Comparison of ENCODE assay signal across 1 cellular context in the genomic region with DNA sequence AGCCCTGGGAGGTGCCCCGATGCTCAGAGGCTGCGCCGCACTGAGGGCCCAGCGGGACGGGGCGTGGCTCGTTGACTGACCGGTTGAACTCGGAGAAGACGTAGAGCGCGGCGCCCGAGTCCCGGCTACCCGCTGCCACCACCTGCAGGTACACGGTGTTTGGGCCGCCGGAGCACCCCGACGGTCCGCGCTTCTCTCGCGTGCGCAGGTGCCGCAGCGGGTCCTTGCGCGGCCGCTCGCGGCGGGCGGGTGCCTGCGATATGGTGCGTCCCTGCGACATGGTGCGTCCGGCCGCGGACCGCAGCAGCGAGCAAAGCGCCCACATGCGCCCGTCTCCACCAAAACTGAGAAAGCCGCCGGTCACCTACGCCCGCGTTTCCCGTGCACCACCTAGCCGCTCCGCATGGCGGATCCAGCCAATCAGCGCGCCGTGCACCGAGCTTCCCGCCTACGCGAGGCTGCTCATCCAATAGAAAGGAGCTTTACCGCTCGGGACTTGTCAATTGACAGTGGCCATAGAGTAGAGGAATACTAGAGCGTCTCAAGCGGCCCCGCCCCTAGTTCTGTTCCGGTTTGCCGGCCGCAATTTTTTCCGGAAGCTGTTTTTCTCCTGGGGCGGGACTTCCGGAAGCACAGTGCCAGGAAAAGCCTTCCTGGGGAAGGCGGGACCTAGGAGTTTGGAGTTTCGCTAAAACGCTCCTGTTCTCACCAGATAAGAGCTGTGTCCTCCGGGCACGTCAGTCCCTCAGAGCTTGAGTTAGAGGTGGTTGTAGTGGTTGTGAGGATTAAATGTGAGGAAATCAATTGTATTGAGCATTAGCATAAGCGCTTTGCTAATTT.
A peak's percentile ranks its signal among the peaks of the same experiment; 100 is the strongest.
TF ChIP-seq lines count a peak whose summit lies in the region.

A gene with protein sequence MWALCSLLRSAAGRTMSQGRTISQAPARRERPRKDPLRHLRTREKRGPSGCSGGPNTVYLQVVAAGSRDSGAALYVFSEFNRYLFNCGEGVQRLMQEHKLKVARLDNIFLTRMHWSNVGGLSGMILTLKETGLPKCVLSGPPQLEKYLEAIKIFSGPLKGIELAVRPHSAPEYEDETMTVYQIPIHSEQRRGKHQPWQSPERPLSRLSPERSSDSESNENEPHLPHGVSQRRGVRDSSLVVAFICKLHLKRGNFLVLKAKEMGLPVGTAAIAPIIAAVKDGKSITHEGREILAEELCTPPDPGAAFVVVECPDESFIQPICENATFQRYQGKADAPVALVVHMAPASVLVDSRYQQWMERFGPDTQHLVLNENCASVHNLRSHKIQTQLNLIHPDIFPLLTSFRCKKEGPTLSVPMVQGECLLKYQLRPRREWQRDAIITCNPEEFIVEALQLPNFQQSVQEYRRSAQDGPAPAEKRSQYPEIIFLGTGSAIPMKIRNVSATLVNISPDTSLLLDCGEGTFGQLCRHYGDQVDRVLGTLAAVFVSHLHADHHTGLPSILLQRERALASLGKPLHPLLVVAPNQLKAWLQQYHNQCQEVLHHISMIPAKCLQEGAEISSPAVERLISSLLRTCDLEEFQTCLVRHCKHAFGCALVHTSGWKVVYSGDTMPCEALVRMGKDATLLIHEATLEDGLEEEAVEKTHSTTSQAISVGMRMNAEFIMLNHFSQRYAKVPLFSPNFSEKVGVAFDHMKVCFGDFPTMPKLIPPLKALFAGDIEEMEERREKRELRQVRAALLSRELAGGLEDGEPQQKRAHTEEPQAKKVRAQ (minus strand): TSS at position 405 of the 840 bp plus-strand sequence. CDS start 80 bp downstream, at position 325.

TF ChIP-seq in HepG2, 621 proteins besides CTCF, POLR2A, EP300 and RAD21 (continued from another document and continues in another):
- TF ChIP-seq, protein P1, sequence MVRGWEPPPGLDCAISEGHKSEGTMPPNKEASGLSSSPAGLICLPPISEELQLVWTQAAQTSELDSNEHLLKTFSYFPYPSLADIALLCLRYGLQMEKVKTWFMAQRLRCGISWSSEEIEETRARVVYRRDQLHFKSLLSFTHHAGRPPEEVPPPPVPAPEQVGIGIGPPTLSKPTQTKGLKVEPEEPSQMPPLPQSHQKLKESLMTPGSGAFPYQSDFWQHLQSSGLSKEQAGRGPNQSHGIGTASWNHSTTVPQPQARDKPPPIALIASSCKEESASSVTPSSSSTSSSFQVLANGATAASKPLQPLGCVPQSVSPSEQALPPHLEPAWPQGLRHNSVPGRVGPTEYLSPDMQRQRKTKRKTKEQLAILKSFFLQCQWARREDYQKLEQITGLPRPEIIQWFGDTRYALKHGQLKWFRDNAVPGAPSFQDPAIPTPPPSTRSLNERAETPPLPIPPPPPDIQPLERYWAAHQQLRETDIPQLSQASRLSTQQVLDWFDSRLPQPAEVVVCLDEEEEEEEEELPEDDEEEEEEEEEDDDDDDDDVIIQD (CRISPR knock-in tag; IDR thresholded peaks at IDR 0.05; ENCODE audit: low read depth), result no peak
- TF ChIP-seq, protein P2, sequence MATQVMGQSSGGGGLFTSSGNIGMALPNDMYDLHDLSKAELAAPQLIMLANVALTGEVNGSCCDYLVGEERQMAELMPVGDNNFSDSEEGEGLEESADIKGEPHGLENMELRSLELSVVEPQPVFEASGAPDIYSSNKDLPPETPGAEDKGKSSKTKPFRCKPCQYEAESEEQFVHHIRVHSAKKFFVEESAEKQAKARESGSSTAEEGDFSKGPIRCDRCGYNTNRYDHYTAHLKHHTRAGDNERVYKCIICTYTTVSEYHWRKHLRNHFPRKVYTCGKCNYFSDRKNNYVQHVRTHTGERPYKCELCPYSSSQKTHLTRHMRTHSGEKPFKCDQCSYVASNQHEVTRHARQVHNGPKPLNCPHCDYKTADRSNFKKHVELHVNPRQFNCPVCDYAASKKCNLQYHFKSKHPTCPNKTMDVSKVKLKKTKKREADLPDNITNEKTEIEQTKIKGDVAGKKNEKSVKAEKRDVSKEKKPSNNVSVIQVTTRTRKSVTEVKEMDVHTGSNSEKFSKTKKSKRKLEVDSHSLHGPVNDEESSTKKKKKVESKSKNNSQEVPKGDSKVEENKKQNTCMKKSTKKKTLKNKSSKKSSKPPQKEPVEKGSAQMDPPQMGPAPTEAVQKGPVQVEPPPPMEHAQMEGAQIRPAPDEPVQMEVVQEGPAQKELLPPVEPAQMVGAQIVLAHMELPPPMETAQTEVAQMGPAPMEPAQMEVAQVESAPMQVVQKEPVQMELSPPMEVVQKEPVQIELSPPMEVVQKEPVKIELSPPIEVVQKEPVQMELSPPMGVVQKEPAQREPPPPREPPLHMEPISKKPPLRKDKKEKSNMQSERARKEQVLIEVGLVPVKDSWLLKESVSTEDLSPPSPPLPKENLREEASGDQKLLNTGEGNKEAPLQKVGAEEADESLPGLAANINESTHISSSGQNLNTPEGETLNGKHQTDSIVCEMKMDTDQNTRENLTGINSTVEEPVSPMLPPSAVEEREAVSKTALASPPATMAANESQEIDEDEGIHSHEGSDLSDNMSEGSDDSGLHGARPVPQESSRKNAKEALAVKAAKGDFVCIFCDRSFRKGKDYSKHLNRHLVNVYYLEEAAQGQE (IDR thresholded peaks at IDR 0.05; ENCODE audit: borderline replicate concordance in 1 of 2, low read depth in 1 of 2, low read length in 2 of 2), result no peak; a peak in 1 of 4 replicates
- peak; percentile 58; the same call in 1 of the 2 replicates for TF ChIP-seq ZNF766 (CRISPR knock-in tag; IDR thresholded peaks at IDR 0.05; ENCODE audit: borderline replicate concordance)
- TF ChIP-seq ZNF451 (CRISPR knock-in tag; IDR thresholded peaks at IDR 0.05), result no peak
- 0 out of 2 replicates have a peak, but pooled peaks have one; percentile 19 for TF ChIP-seq ERF (CRISPR knock-in tag; IDR thresholded peaks at IDR 0.05)
- TF ChIP-seq, protein P3, sequence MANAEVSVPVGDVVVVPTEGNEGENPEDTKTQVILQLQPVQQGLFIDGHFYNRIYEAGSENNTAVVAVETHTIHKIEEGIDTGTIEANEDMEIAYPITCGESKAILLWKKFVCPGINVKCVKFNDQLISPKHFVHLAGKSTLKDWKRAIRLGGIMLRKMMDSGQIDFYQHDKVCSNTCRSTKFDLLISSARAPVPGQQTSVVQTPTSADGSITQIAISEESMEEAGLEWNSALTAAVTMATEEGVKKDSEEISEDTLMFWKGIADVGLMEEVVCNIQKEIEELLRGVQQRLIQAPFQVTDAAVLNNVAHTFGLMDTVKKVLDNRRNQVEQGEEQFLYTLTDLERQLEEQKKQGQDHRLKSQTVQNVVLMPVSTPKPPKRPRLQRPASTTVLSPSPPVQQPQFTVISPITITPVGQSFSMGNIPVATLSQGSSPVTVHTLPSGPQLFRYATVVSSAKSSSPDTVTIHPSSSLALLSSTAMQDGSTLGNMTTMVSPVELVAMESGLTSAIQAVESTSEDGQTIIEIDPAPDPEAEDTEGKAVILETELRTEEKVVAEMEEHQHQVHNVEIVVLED (CRISPR knock-in tag; IDR thresholded peaks at IDR 0.05; ENCODE audit: borderline replicate concordance), result peak; percentile 84
- TF ChIP-seq ZFP90 (CRISPR knock-in tag; IDR thresholded peaks at IDR 0.05; ENCODE audit: borderline replicate concordance), result no peak
- TF ChIP-seq PHF8 (CRISPR knock-in tag; IDR thresholded peaks at IDR 0.05), result peak; percentile 76
- TF ChIP-seq GFI1 (CRISPR knock-in tag; IDR thresholded peaks at IDR 0.05; ENCODE audit: borderline replicate concordance), result no peak
- TF ChIP-seq, protein P4, sequence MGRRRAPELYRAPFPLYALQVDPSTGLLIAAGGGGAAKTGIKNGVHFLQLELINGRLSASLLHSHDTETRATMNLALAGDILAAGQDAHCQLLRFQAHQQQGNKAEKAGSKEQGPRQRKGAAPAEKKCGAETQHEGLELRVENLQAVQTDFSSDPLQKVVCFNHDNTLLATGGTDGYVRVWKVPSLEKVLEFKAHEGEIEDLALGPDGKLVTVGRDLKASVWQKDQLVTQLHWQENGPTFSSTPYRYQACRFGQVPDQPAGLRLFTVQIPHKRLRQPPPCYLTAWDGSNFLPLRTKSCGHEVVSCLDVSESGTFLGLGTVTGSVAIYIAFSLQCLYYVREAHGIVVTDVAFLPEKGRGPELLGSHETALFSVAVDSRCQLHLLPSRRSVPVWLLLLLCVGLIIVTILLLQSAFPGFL (CRISPR knock-in tag; IDR thresholded peaks at IDR 0.05), result no peak
- TF ChIP-seq ZNF589 (CRISPR knock-in tag; conservative IDR thresholded peaks at IDR 0.05), result no peak
- TF ChIP-seq RXRB (CRISPR knock-in tag; IDR thresholded peaks at IDR 0.05; ENCODE audit: borderline replicate concordance), result no peak
- TF ChIP-seq DMAP1 (CRISPR knock-in tag; IDR thresholded peaks at IDR 0.05), result peak; percentile 60; the same call in 1 of the 2 replicates
- TF ChIP-seq HNF4G (IDR thresholded peaks at IDR 0.05; ENCODE audit: borderline replicate concordance, low read depth, low read length), result no peak
- TF ChIP-seq HNF4G (CRISPR knock-in tag; IDR thresholded peaks at IDR 0.05; ENCODE audit: borderline replicate concordance, low read depth), result no peak; the same call in 1 of the 2 replicates
- TF ChIP-seq GPN1 (CRISPR knock-in tag; IDR thresholded peaks at IDR 0.05; ENCODE audit: borderline replicate concordance), result no peak
- TF ChIP-seq ELF4 (CRISPR knock-in tag; IDR thresholded peaks at IDR 0.05; ENCODE audit: borderline replicate concordance), result peak; percentile 97
- 0 out of 2 replicates have a peak, but pooled peaks have one; percentile 37 for TF ChIP-seq ZNF879 (CRISPR knock-in tag; IDR thresholded peaks at IDR 0.05)
- peak; percentile 89; the same call in 1 of the 2 replicates for TF ChIP-seq TBX3 (IDR thresholded peaks at IDR 0.05; ENCODE audit: borderline replicate concordance)
- no peak for TF ChIP-seq NR1H2 (CRISPR knock-in tag; IDR thresholded peaks at IDR 0.05; ENCODE audit: borderline replicate concordance, low read depth)
- TF ChIP-seq ZNF160 (CRISPR knock-in tag; IDR thresholded peaks at IDR 0.05), result no peak
- TF ChIP-seq NFYC (CRISPR knock-in tag; IDR thresholded peaks at IDR 0.05), result peak; percentile 97
- TF ChIP-seq, protein P5, sequence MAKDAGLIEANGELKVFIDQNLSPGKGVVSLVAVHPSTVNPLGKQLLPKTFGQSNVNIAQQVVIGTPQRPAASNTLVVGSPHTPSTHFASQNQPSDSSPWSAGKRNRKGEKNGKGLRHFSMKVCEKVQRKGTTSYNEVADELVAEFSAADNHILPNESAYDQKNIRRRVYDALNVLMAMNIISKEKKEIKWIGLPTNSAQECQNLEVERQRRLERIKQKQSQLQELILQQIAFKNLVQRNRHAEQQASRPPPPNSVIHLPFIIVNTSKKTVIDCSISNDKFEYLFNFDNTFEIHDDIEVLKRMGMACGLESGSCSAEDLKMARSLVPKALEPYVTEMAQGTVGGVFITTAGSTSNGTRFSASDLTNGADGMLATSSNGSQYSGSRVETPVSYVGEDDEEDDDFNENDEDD (CRISPR knock-in tag; IDR thresholded peaks at IDR 0.05; ENCODE audit: borderline replicate concordance), result peak; percentile 21; the same call in 1 of the 2 replicates
- TF ChIP-seq, protein P6, sequence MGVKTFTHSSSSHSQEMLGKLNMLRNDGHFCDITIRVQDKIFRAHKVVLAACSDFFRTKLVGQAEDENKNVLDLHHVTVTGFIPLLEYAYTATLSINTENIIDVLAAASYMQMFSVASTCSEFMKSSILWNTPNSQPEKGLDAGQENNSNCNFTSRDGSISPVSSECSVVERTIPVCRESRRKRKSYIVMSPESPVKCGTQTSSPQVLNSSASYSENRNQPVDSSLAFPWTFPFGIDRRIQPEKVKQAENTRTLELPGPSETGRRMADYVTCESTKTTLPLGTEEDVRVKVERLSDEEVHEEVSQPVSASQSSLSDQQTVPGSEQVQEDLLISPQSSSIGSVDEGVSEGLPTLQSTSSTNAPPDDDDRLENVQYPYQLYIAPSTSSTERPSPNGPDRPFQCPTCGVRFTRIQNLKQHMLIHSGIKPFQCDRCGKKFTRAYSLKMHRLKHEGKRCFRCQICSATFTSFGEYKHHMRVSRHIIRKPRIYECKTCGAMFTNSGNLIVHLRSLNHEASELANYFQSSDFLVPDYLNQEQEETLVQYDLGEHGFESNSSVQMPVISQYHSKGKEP (CRISPR knock-in tag; IDR thresholded peaks at IDR 0.05), result no peak
- TF ChIP-seq PPARG (CRISPR knock-in tag; conservative IDR thresholded peaks at IDR 0.05), result no peak
- no peak for TF ChIP-seq TBL1XR1 (IDR thresholded peaks at IDR 0.05; ENCODE audit: borderline replicate concordance, low read length, partially characterized antibody)
- TF ChIP-seq ESRRA (CRISPR knock-in tag; IDR thresholded peaks at IDR 0.05; ENCODE audit: low read depth), result no peak
- peak; percentile 17; the same call in 1 of the 2 replicates for TF ChIP-seq ZNF709 (CRISPR knock-in tag; IDR thresholded peaks at IDR 0.05)
- TF ChIP-seq TCF12 (IDR thresholded peaks at IDR 0.05), result no peak
- peak; percentile 50 for TF ChIP-seq TCF12 (CRISPR knock-in tag; IDR thresholded peaks at IDR 0.05)
- peak; percentile 45 to 55; a peak in 2 of 4 replicates for TF ChIP-seq KLF16 (CRISPR knock-in tag; IDR thresholded peaks at IDR 0.05)
- peak; percentile 86 for TF ChIP-seq REPIN1 (CRISPR knock-in tag; IDR thresholded peaks at IDR 0.05; ENCODE audit: borderline replicate concordance, low read depth)
- peak; percentile 65 for TF ChIP-seq RFX5 (IDR thresholded peaks at IDR 0.05; ENCODE audit: low read depth, low read length)
- TF ChIP-seq ZNF264 (CRISPR knock-in tag; IDR thresholded peaks at IDR 0.05), result peak; percentile 63; the same call in 1 of the 2 replicates
- TF ChIP-seq ZBTB1 (CRISPR knock-in tag; IDR thresholded peaks at IDR 0.05; ENCODE audit: borderline replicate concordance), result no peak
- TF ChIP-seq, protein P7, sequence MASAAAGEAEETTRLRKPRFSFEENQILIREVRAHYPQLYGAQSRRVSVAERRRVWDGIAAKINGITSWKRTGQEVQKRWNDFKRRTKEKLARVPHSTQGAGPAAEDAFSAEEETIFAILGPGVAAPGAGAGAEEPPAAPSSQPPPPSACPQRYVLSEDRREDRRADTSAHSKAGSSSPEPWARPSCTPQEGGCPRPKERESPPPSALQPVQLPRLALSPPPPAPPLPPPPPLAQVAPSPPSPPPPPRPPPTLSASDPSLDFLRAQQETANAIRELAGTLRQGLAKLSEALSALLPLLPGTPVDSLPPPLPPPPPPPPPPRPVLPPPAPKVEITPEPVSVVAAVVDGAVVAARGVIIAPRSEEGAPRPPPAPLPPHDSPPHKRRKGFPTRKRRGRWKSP (CRISPR knock-in tag; IDR thresholded peaks at IDR 0.05), result peak; percentile 87
- no peak for TF ChIP-seq NCOA1 (CRISPR knock-in tag; IDR thresholded peaks at IDR 0.05)
- TF ChIP-seq GATAD1 (CRISPR knock-in tag; IDR thresholded peaks at IDR 0.05), result peak; percentile 83
- TF ChIP-seq KAT8 (CRISPR knock-in tag; IDR thresholded peaks at IDR 0.05), result peak; percentile 96
- no peak for TF ChIP-seq RFX1 (IDR thresholded peaks at IDR 0.05)
